Comparison of ENCODE assay signal across 8 cellular contexts in the genomic region with DNA sequence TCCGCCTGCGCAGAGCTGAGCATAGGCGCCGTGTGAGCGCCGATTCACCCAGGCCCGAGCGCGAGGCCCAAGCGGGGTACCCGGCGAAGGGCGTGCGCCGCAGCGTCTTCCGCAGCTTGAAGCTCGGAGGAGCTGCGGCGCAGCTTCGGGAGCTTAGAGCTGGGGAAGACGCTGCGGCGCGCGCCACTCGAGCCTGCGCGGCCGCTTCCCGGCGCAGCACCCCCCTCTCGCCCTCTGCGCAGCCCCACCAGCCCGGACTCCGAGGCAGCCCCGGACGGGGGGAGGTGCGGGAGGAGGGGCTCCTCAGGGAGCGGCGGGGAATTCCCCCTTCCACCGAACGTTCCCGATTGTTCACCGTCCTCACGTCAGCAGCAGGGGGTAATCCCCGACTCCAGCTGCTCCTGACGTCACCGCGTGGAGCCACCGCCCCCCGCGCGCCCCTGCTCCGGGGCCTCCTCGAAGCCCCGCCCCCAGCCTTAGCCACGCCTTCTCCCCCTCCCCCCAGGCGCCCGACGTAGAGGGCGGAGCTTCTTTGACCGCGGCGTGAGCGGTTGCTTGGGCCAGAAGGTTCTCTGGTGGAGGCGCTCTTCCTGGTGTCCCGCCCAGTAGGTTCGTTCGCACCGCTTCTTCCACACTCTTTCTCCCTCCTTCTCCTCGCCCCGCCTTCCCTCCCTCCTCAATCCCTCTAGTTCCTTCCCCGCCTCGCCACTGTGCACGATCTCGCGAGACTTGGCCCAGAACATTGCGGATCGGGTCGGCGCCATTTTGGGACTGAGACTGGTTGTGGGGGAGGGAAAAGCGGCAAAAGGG. TPM values are rescaled to one million over a fixed set of nuclear protein-coding genes. Genes with fewer than 3 reads are reported as not detected.
DNase-seq lines count a peak whose midpoint lies in the region; ATAC-seq and TF ChIP-seq lines count a peak whose summit lies in the region.

A gene with protein sequence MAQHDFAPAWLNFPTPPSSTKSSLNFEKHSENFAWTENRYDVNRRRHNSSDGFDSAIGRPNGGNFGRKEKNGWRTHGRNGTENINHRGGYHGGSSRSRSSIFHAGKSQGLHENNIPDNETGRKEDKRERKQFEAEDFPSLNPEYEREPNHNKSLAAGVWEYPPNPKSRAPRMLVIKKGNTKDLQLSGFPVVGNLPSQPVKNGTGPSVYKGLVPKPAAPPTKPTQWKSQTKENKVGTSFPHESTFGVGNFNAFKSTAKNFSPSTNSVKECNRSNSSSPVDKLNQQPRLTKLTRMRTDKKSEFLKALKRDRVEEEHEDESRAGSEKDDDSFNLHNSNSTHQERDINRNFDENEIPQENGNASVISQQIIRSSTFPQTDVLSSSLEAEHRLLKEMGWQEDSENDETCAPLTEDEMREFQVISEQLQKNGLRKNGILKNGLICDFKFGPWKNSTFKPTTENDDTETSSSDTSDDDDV (plus strand): TSS at position 742 of the 810 bp plus-strand sequence. CDS start 40,072 bp downstream, outside the sequence.

- intact Hi-C loops in activated CD4-positive, alpha-beta T cell treated with anti-CD3 and anti-CD28 coated beads, Interleukin-2, amount 10 ng/mL, durations not matched to agents 24 days and 14 days (cut with micrococcal nuclease) = loop anchor here (1.0 to 10.0 kb wide), 9 partner anchors 19 to 1461 kb away; a partner anchor contains a TSS
- intact Hi-C loops in left colon (cut with DNase I, micrococcal nuclease) = no loop called here

- H3K4me1 Mint-ChIP-seq in activated CD4-positive, alpha-beta T cell treated with anti-CD3 and anti-CD28 coated beads, Interleukin-2, amount 10 ng/mL, durations not matched to agents 24 days and 14 days = peaks cover 31% of the 10 kb centered on the region

- no peaks in the 10 kb centered on the region for H3K27me3 ChIP-seq in BJ (ENCODE audit: control insufficient read depth, insufficient read depth, low read length)

- CTCF ChIA-PET in BJ (lab: Yijun Ruan, JAX) = interaction anchor here (1.0 to 1.1 kb wide), 2 partner anchors 37 to 258 kb away, joined by 3 to 4 read pairs; no protein-coding TSS in a partner anchor

- no peaks in the 10 kb centered on the region for H3K36me3 ChIP-seq in BJ (ENCODE audit: control insufficient read depth, insufficient read depth, low read length)

- TF ChIP-seq CTCF in BJ (IDR thresholded peaks at IDR 0.05; ENCODE audit: insufficient read depth, low read depth, low read length) (0 out of 2 replicates have a peak, but pooled peaks have one; percentile 6), coronary artery (IDR thresholded peaks at IDR 0.05) (no peak)

- H3K4me3 Mint-ChIP-seq in activated CD4-positive, alpha-beta T cell treated with anti-CD3 and anti-CD28 coated beads, Interleukin-2, amount 10 ng/mL, durations not matched to agents 24 days and 14 days = peak within 1 kb of the TSS; percentile 97

- DNase-seq in BJ (ENCODE audit: low read depth) (peak; percentile 95), NCI-H526 treated with DMSO at 0.1 percent for 48 hours (lab: John Stamatoyannopoulos, UW) (peak; percentile 93), coronary artery (ENCODE audit: low spot score) (peak; percentile 99), left colon (peak; percentile 99)
- DNase-seq in activated CD4-positive, alpha-beta T cell treated with anti-CD3 and anti-CD28 coated beads, Interleukin-2, amount 10 ng/mL, durations not matched to agents 24 days and 14 days = peak; percentile 99
- DNase-seq in stimulated activated CD4-positive, alpha-beta T cell treated with anti-CD3 and anti-CD28 coated beads, Interleukin-1b, Interleukin-23, amount 100 ng/mL, for 48 hours = peak; percentile 97

- H3K27ac ChIP-seq in coronary artery = peak within 1 kb of the TSS; percentile 99

- H3K9me3 Mint-ChIP-seq in activated CD4-positive, alpha-beta T cell treated with anti-CD3 and anti-CD28 coated beads, Interleukin-2, amount 10 ng/mL, durations not matched to agents 24 days and 14 days = no peaks in the 10 kb centered on the region

- H3K4me3 ChIP-seq in BJ (ENCODE audit: low read depth, low read length) (peak within 1 kb of the TSS; percentile 98), coronary artery (peak within 1 kb of the TSS; percentile 98)

- POLR2A ChIA-PET in BJ (lab: Charles Lee) = interaction anchor here (0.6 kb wide), 4 partner anchors 46 to 930 kb away, joined by 5 to 12 read pairs (median 8); no protein-coding TSS in a partner anchor

- H3K27me3 Mint-ChIP-seq in activated CD4-positive, alpha-beta T cell treated with anti-CD3 and anti-CD28 coated beads, Interleukin-2, amount 10 ng/mL, durations not matched to agents 24 days and 14 days = peaks cover 2% of the 10 kb centered on the region

- ATAC-seq in GM19324 (IDR thresholded peaks at IDR 0.05; ENCODE audit: low FRiP score, unreplicated experiment) = peak; percentile 79
- ATAC-seq in HG03469 (IDR thresholded peaks at IDR 0.05; ENCODE audit: unreplicated experiment) = peak; percentile 51
- ATAC-seq in left colon = peak; percentile 82

- H3K36me3 Mint-ChIP-seq in activated CD4-positive, alpha-beta T cell treated with anti-CD3 and anti-CD28 coated beads, Interleukin-2, amount 10 ng/mL, durations not matched to agents 24 days and 14 days (ENCODE audit: low read depth) = peaks cover 33% of the 10 kb centered on the region

- peak within 1 kb of the TSS; percentile 99 for H3K27ac Mint-ChIP-seq in activated CD4-positive, alpha-beta T cell treated with anti-CD3 and anti-CD28 coated beads, Interleukin-2, amount 10 ng/mL, durations not matched to agents 24 days and 14 days

RNA-seq across cellular contexts. Expression of the gene that starts here (rescaled TPM):
- polyA plus RNA-seq in BJ (2011; rRNA removed) = 13.1 and 34.0 TPM in 2 replicates
- 9.9 and 10.6 TPM in 2 replicates for polyA minus RNA-seq in BJ (2011; rRNA and poly(A)+ RNA removed)
- total RNA-seq in activated CD4-positive, alpha-beta T cell treated with anti-CD3 and anti-CD28 coated beads, Interleukin-2, amount 10 ng/mL, durations not matched to agents 24 days and 14 days = 85.2 and 86.7 TPM in 2 replicates
- 10 to 100 TPM; 51.3 to 63.2 TPM for total RNA-seq in left colon

Comparison
In these comparisons a context has a peak if more than half of its experiments do, and no peak if none do; other contexts are left out.
1. Peak in every context shown above with its lines: DNase-seq, ATAC-seq, H3K4me3 ChIP-seq and H3K27ac ChIP-seq.